ENCODE assay signal across 33 cellular contexts in the genomic region with DNA sequence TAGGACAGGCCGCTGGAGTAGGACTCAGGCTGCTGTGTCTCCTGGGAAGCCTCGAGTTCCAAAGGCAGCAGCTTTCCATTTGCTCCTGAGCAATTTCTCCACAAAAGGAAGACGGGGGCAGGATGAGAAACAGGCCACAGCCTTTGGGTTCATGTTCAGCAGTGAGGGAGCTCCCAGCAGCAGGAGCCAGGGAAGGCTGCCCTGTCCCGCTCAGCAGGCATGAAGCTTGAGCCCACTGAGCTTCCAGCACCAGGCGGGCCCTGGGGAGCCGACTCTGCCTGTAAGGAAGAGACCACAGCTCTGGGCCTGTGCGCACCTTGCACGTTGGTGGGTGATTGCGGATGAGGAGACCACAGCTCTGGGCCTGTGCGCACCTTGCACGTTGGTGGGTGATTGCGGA.
DNase-seq lines count a peak whose midpoint lies in the region; FAIRE-seq and TF ChIP-seq lines count a peak whose summit lies in the region.
"Had no signal": no experiment of that assay in that cellular context is flagged by ENCODE, and none has a peak within 500 bp of the region (broad histone marks: within the 10 kb centered on the region; RNA-seq: fewer than 3 reads in every experiment).

No MANE protein-coding gene starts in this region.

- peaks cover 4% of the 10 kb centered on the region for H3K79me1 ChIP-seq in neuronal stem cell (ENCODE audit: low read depth, low read length)

- H4K91ac ChIP-seq in neuronal stem cell (ENCODE audit: low read depth, low read length, poor library complexity): no peak overlapping the region

- H3K9ac ChIP-seq in kidney (ENCODE audit: low read length in 2 of 2): no peak overlapping the region
- peak overlapping the region; percentile 18 for H3K9ac ChIP-seq in neuronal stem cell (ENCODE audit: low read depth, low read length, poor library complexity)
- H3K9ac ChIP-seq: BLaER1; BLaER1 treated with 17β-estradiol and CSF1 and Interleukin-3, amounts not matched to agents 10 nM and 100 nM had no signal

- no peak overlapping the region for H2BK12ac ChIP-seq in neuronal stem cell (ENCODE audit: low read length)

- H2BK120ac ChIP-seq in neuronal stem cell (ENCODE audit: low read depth, low read length): no peak overlapping the region

- H2AK5ac ChIP-seq in neuronal stem cell (ENCODE audit: low read depth, low read length): no peak overlapping the region

- no peak overlapping the region for H2BK5ac ChIP-seq in neuronal stem cell (ENCODE audit: low read length)

- H2AFZ ChIP-seq in neuronal stem cell (ENCODE audit: low read length) (no peak overlapping the region), osteoblast (ENCODE audit: low read length) (no peak overlapping the region)

- WGBS in neuronal stem cell (ENCODE audit: extremely low coverage in 2 of 2, insufficient read length in 2 of 2, insufficient replicate concordance in 1 of 2), 2 donors: no CpG with 5 or more reads among the region's 12 CpGs

- H3K4me1 ChIP-seq in kidney (ENCODE audit: control insufficient read depth in 1 of 2, insufficient read depth in 1 of 2, low read depth in 1 of 2, low read length in 2 of 2): no peaks in the 10 kb centered on the region
- H3K4me1 ChIP-seq in neuronal stem cell (ENCODE audit: control insufficient read depth in 2 of 2, insufficient read depth in 1 of 2, low read depth in 1 of 2, low read length in 2 of 2): peaks cover 0 to 3% of the 10 kb centered on the region in 2 donors
- no peaks in the 10 kb centered on the region for H3K4me1 ChIP-seq in osteoblast (ENCODE audit: insufficient read depth, low read length)
- H3K4me1 ChIP-seq: A549, BE2C, Caco-2 had no signal

- intact Hi-C loops in kidney (cut with DNase I): no loop called here

- H3K27ac ChIP-seq in kidney (ENCODE audit: low read depth in 2 of 2, low read length in 2 of 2) (no peak overlapping the region), neuronal stem cell (replicated peaks; ENCODE audit: low read length) (no peak overlapping the region), osteoblast (ENCODE audit: low read depth, low read length) (no peak overlapping the region)
- H3K27ac ChIP-seq: 22Rv1; A549; BLaER1; BLaER1 treated with 17β-estradiol and CSF1 and Interleukin-3, amounts not matched to agents 10 nM and 100 nM; C4-2B had no signal

- no peaks in the 10 kb centered on the region for H3K9me3 ChIP-seq in kidney (ENCODE audit: control insufficient read depth in 1 of 2, low read length in 2 of 2)
- H3K9me3 ChIP-seq in neuronal stem cell (replicated peaks in 1 of 2; ENCODE audit: control insufficient read depth in 2 of 2, insufficient read depth in 1 of 2, low read depth in 1 of 2, low read length in 2 of 2): no peaks in the 10 kb centered on the region
- no peaks in the 10 kb centered on the region for H3K9me3 ChIP-seq in osteoblast (ENCODE audit: low read depth, low read length)
- H3K9me3 ChIP-seq: A549; BE2C; BLaER1; BLaER1 treated with 17β-estradiol and CSF1 and Interleukin-3, amounts not matched to agents 10 nM and 100 nM; Caco-2 had no signal

- DNase-seq in kidney (peak; percentile 55), neuronal stem cell (ENCODE audit: low spot score) (no peak), osteoblast (ENCODE audit: insufficient read length, low spot score, missing footprints) (peak; percentile 63), MV-4-11 (lab: John Stamatoyannopoulos, UW) (no peak), HTR-8/SVneo (ENCODE audit: insufficient read length, low spot score) (no peak)
- no peak for DNase-seq in stimulated activated naive CD4-positive, alpha-beta T cell treated with Interleukin-2 at 50 U/mL for 16 hours (lab: John Stamatoyannopoulos, UW)
- DNase-seq: 8988T; ACHN; AML-193; BE2C; C1 segment of cervical spinal cord; Caco-2; Calu3; CD4-positive, alpha-beta memory T cell; CD4-positive, alpha-beta T cell; CD4-positive, CD25-positive, alpha-beta regulatory T cell; CD8-positive, alpha-beta memory T cell; CD8-positive, alpha-beta T cell; COR-L47; DMS 273 treated with DMSO at 0.1 percent for 48 hours; DMS153; DMS53; DMS79; DMS79 treated with DMSO at 0.1 percent for 48 hours; DND-41; EL had no signal

- H3K4me2 ChIP-seq in neuronal stem cell (ENCODE audit: insufficient read depth, low read length, poor library complexity, severe bottlenecking) (no peak overlapping the region), osteoblast (ENCODE audit: insufficient read depth, low read length) (no peak overlapping the region)
- H3K4me2 ChIP-seq: A549; BLaER1; BLaER1 treated with 17β-estradiol and CSF1 and Interleukin-3, amounts not matched to agents 10 nM and 100 nM had no signal

- FAIRE-seq in kidney (lab: Jason Lieb, UNC) (no peak), HTR-8/SVneo (lab: Jason Lieb, UNC) (no peak)
- FAIRE-seq: A204.1, A549, D721Med had no signal

- H4K20me1 ChIP-seq in osteoblast (ENCODE audit: insufficient read depth, low read length): no peaks in the 10 kb centered on the region
- H4K20me1 ChIP-seq: BLaER1 had no signal

- TF ChIP-seq CTCF in kidney (IDR thresholded peaks at IDR 0.05; ENCODE audit: borderline replicate concordance, extremely low read depth, insufficient read depth) (no peak), osteoblast (IDR thresholded peaks at IDR 0.05; ENCODE audit: extremely low read depth, low read depth, low read length) (no peak)

- H3K27me3 ChIP-seq in neuronal stem cell (ENCODE audit: control insufficient read depth in 3 of 3, insufficient read depth in 3 of 3, low read depth in 1 of 3, low read length in 3 of 3): no peaks in the 10 kb centered on the region
- H3K27me3 ChIP-seq in osteoblast (ENCODE audit: insufficient read depth, low read length): no peaks in the 10 kb centered on the region
- H3K27me3 ChIP-seq: BE2C; BLaER1; BLaER1 treated with 17β-estradiol and CSF1 and Interleukin-3, amounts not matched to agents 10 nM and 100 nM had no signal

- no peaks in the 10 kb centered on the region for H3K36me3 ChIP-seq in kidney (ENCODE audit: control insufficient read depth in 1 of 2, insufficient read depth in 2 of 2, low read length in 2 of 2)
- H3K36me3 ChIP-seq in neuronal stem cell (replicated peaks in 1 of 2; ENCODE audit: control insufficient read depth in 2 of 2, insufficient read depth in 2 of 2, low read length in 2 of 2): no peaks in the 10 kb centered on the region
- H3K36me3 ChIP-seq in osteoblast (ENCODE audit: insufficient read depth, low read length): no peaks in the 10 kb centered on the region
- H3K36me3 ChIP-seq: BE2C; BLaER1; BLaER1 treated with 17β-estradiol and CSF1 and Interleukin-3, amounts not matched to agents 10 nM and 100 nM had no signal

- no peak overlapping the region for H2BK15ac ChIP-seq in neuronal stem cell (ENCODE audit: low read length)

- no peak overlapping the region for H3K23ac ChIP-seq in neuronal stem cell (ENCODE audit: low read depth, low read length, poor library complexity)

- H3K4me3 ChIP-seq in kidney (ENCODE audit: low read length in 2 of 2): no peak overlapping the region
- H3K4me3 ChIP-seq in neuronal stem cell (ENCODE audit: low read length in 2 of 2): no peak overlapping the region
- no peak overlapping the region for H3K4me3 ChIP-seq in osteoblast (ENCODE audit: insufficient read depth, low read length)
- H3K4me3 ChIP-seq: A549; BLaER1; BLaER1 treated with 17β-estradiol and CSF1 and Interleukin-3, amounts not matched to agents 10 nM and 100 nM had no signal

- no peak overlapping the region for H3K18ac ChIP-seq in neuronal stem cell (ENCODE audit: low read length)

- H4K8ac ChIP-seq in neuronal stem cell (ENCODE audit: low read depth, low read length): no peak overlapping the region

- H3K4ac ChIP-seq in neuronal stem cell (ENCODE audit: low read length): no peak overlapping the region

- H3K79me2 ChIP-seq in osteoblast (ENCODE audit: insufficient read depth, low read length): no peaks in the 10 kb centered on the region

- H3K14ac ChIP-seq in neuronal stem cell (ENCODE audit: low read length): no peak overlapping the region

Comparison
In these comparisons a context has a peak if more than half of its experiments do, and no peak if none do; other contexts are left out.
1. DNase-seq: peak in kidney (single experiment) and osteoblast (single experiment); none in neuronal stem cell (single experiment), MV-4-11 (single experiment), HTR-8/SVneo (single experiment) and stimulated activated naive CD4-positive, alpha-beta T cell treated with Interleukin-2 at 50 U/mL for 16 hours (single experiment).